8 cellular contexts compared by ENCODE assay signal in the genomic region with DNA sequence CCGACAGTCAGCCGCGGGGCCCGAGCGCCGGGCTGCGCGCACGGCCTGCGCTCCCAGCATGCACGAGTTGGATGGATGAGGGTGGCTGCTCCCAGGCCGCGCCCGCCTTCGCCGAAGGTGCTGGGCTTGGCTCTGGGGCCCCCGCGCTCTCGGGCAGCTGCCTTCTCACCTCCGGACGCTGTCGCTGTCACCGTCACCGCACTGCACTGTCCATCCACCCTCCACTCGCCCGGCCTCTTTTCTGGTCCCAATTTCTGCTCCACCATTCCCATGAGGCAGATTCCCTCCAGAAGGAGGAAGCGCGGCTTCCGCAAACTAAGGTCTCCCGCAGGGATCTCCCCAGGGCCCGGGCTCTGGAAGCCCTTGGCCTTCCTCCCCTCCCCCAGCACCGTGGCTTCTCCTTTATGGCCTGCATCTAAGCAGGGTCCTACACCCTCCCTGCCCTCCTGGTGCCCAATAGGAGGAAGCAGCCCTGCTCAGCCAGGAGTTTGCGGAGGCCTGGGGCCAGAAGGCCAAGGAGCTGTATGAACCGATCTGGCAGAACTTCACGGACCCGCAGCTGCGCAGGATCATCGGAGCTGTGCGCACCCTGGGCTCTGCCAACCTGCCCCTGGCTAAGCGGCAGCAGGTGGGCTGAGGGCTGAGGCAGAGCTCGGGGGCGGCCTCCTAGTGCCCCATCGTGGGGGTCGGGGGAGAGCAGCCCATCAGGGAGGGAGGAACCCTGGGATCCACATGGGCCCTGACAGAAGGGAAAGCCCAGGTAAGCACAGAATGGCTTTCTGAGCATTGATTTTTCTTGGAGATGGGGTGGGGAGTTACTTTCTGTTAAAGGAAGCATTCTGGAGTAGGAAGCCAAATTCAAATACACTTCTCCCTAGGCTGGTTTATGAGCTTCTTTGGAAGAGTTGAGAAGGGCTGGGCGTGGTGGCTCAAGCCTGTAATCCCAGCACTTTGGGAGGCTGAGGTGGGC. TPM values are rescaled to one million over a fixed set of nuclear protein-coding genes. Genes with fewer than 3 reads are reported as not detected.
A peak's percentile ranks its signal among the peaks of the same experiment; 100 is the strongest.
DNase-seq lines count a peak whose midpoint lies in the region; FAIRE-seq and TF ChIP-seq lines count a peak whose summit lies in the region.
"Had no signal": no experiment of that assay in that cellular context is flagged by ENCODE, and none has a peak within 500 bp of the region (broad histone marks: within the 10 kb centered on the region; RNA-seq: fewer than 3 reads in every experiment).

No MANE protein-coding gene starts in this region.

- H3K36me3 ChIP-seq in brain microvascular endothelial cell (replicated peaks) (no peaks in the 10 kb centered on the region), mesenchymal stem cell (ENCODE audit: control insufficient read depth in 1 of 2, insufficient read depth in 2 of 2, low read depth in 1 of 2, low read length in 2 of 2) (peaks cover 0 to 31% of the 10 kb centered on the region in 2 experiments)

- H2BK120ac ChIP-seq in mesenchymal stem cell (ENCODE audit: low read depth, low read length) = no peak overlapping the region

- peak overlapping the region in 1 of 2 experiments; percentile 31 for H3K14ac ChIP-seq in mesenchymal stem cell (ENCODE audit: low read length in 2 of 2)

- peak overlapping the region in 1 of 2 experiments; percentile 58 for H3K18ac ChIP-seq in mesenchymal stem cell (ENCODE audit: low read depth in 1 of 2, low read length in 2 of 2)

- no peak overlapping the region for H3K4ac ChIP-seq in mesenchymal stem cell (ENCODE audit: low read depth in 1 of 2, low read length in 2 of 2)

- no peak overlapping the region for H2BK5ac ChIP-seq in mesenchymal stem cell (ENCODE audit: low read depth, low read length, poor library complexity, severe bottlenecking)

- H4K91ac ChIP-seq in mesenchymal stem cell (ENCODE audit: low read length) = peak overlapping the region; percentile 29

- H2AK5ac ChIP-seq in mesenchymal stem cell (ENCODE audit: low read length, severe bottlenecking) = no peak overlapping the region

- FAIRE-seq in GM19239 (lab: Jason Lieb, UNC) = no peak

- H3K23ac ChIP-seq in mesenchymal stem cell (ENCODE audit: low read length in 2 of 2) = peak overlapping the region in 1 of 2 experiments; percentile 23

- H3K4me3 ChIP-seq in NB4 (ENCODE audit: low read depth, low read length) (peak overlapping the region; percentile 21), brain microvascular endothelial cell (ENCODE audit: low read depth, low read length) (peak overlapping the region; percentile 46), mesenchymal stem cell (ENCODE audit: insufficient read depth in 1 of 2, low read depth in 1 of 2, low read length in 2 of 2) (peak overlapping the region; percentile 49 to 84)

- peak; percentile 9 for DNase-seq in G401 (ENCODE audit: low spot score)
- peak; percentile 62 for DNase-seq in NB4 (ENCODE audit: low read depth)
- no peak for DNase-seq in brain microvascular endothelial cell
- peak; percentile 22 for DNase-seq in mesenchymal stem cell
- no peak for DNase-seq in GM19239 (ENCODE audit: insufficient read length, low spot score)
- DNase-seq in NCI-H748 treated with DMSO at 0.1 percent for 48 hours (lab: John Stamatoyannopoulos, UW) = no peak
- no peak for DNase-seq in middle frontal gyrus (ENCODE audit: extremely low spot score, low spot score)

- H2AFZ ChIP-seq in mesenchymal stem cell (ENCODE audit: low read depth, low read length) = no peak overlapping the region

- 19% methylated on average over 39 of the region's 45 CpGs for WGBS in mesenchymal stem cell

- H2BK15ac ChIP-seq in mesenchymal stem cell (ENCODE audit: low read depth, poor library complexity, severe bottlenecking) = peak overlapping the region; percentile 35

- no peaks in the 10 kb centered on the region for H3K79me1 ChIP-seq in mesenchymal stem cell (replicated peaks; ENCODE audit: low read length, poor library complexity, severe bottlenecking)

- no peak overlapping the region for H2BK12ac ChIP-seq in mesenchymal stem cell (ENCODE audit: low read length in 2 of 2)

- no peak overlapping the region for H4K8ac ChIP-seq in mesenchymal stem cell (ENCODE audit: low read length)

- no peak for TF ChIP-seq POLR2A in NB4 (IDR thresholded peaks at IDR 0.05; ENCODE audit: extremely low read depth, insufficient read length)

- H3K9ac ChIP-seq in mesenchymal stem cell (ENCODE audit: low read length) = peak overlapping the region; percentile 68

- no peak for TF ChIP-seq CTCF in NB4 (IDR thresholded peaks at IDR 0.05; ENCODE audit: low read depth, low read length)
- TF ChIP-seq CTCF in brain microvascular endothelial cell (IDR thresholded peaks at IDR 0.05; ENCODE audit: low read depth, low read length, missing control alignments) = no peak

- H3K4me2 ChIP-seq in mesenchymal stem cell (ENCODE audit: low read length, poor library complexity, severe bottlenecking) = peak overlapping the region; percentile 92

- H3K4me1 ChIP-seq in mesenchymal stem cell (ENCODE audit: control insufficient read depth, insufficient read depth, low read depth, low read length) = peaks cover 37% of the 10 kb centered on the region

- in situ Hi-C loops in G401 (cut with HindIII; ENCODE audit: low sequenced_read_pairs) (no loop called here), brain microvascular endothelial cell (cut with HindIII; ENCODE audit: low pct_ligation_motif_present, low sequenced_read_pairs) (no loop called here)

- H3K27ac ChIP-seq in brain microvascular endothelial cell (no peak overlapping the region), mesenchymal stem cell (ENCODE audit: low read length, poor library complexity, severe bottlenecking) (no peak overlapping the region)

- no peaks in the 10 kb centered on the region for H3K27me3 ChIP-seq in brain microvascular endothelial cell (replicated peaks)
- H3K27me3 ChIP-seq in mesenchymal stem cell (ENCODE audit: control insufficient read depth in 1 of 2, insufficient read depth in 1 of 2, low read length in 2 of 2) = peaks cover 0 to 46% of the 10 kb centered on the region in 2 experiments

- H3K9me3 ChIP-seq in mesenchymal stem cell (ENCODE audit: control insufficient read depth, low read length) = no peaks in the 10 kb centered on the region

RNA-seq across cellular contexts. Expression of a gene that starts 0.9 kb away (rescaled TPM):
- total RNA-seq in G401 (2014; rRNA removed; shearing (Covaris generic)) = 1.1 and 2.4 TPM in 2 replicates
- polyA plus RNA-seq in mesenchymal stem cell (2013, experiment 1 of 2) = 1.8 TPM
- 1.8 TPM for polyA plus RNA-seq in mesenchymal stem cell (2013, experiment 2 of 2)

RNA-seq across cellular contexts. Expression of a gene that starts 31.6 kb away (rescaled TPM):
- 1.5 TPM in 1 of 2 replicates, not detected in the other for total RNA-seq in G401 (2014; rRNA removed; shearing (Covaris generic))
- 14.4 TPM for polyA plus RNA-seq in mesenchymal stem cell (2013, experiment 1 of 2)
- polyA plus RNA-seq in mesenchymal stem cell (2013, experiment 2 of 2) = 15.1 TPM

RNA-seq across cellular contexts. Expression of a gene that starts 45.4 kb away (rescaled TPM):
- 0.37 TPM in 1 of 2 replicates, not detected in the other for total RNA-seq in G401 (2014; rRNA removed; shearing (Covaris generic))
- 0.04 TPM for polyA plus RNA-seq in mesenchymal stem cell (2013, experiment 1 of 2)
- polyA plus RNA-seq in mesenchymal stem cell (2013, experiment 2 of 2) = 0.03 TPM
- total RNA-seq: SK-MEL-5 had no signal

Comparison
In these comparisons a context has a peak if more than half of its experiments do, and no peak if none do; other contexts are left out.
1. DNase-seq: peak in G401 (single experiment), NB4 (single experiment) and mesenchymal stem cell (single experiment); none in brain microvascular endothelial cell (single experiment), GM19239 (single experiment), NCI-H748 treated with DMSO at 0.1 percent for 48 hours (single experiment) and middle frontal gyrus (single experiment).
2. Peak in every context shown above with its lines, with median percentiles within 50 percentile points of each other: H3K4me3 ChIP-seq.